In the genomic region with DNA sequence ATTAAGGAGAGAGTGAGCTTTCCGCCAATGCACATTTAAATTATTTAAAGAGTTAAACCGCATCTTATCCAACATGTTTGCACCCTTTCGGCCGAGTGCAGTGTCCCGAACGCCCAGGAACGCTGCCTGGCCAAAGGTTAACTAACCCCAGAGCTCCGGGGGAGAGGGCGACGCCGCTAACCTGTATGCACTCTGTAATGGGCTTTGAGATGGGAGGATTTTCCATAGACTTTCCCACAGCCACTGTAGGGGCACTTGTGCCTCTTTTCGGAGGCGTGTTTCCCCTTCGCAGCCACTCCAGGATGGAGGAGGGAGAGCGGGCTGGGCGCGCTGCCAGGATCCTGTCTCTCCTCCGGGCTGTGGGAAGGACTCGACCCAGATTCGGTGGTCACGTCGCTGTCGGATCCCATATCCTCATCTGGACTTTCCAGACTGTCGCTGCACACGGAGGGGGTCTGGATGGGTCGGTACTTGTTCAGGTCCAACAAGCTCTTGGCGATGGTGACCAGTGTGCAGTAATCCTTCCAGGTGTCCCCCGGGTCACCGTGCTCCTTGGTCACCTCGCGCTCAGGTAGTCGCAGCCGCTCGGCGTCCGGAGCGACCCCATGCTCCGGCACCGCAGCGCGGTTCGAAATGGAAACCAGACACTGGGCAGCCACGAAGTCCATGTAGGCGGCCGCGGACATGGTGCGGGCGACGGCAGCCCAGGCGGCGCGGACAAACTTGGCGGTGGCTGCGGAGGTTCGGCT, we compare ENCODE assay signal across 8 cellular contexts. TPM values are rescaled to one million over a fixed set of nuclear protein-coding genes. Genes with fewer than 3 reads are reported as not detected.
DNase-seq lines count a peak whose midpoint lies in the region; ATAC-seq and TF ChIP-seq lines count a peak whose summit lies in the region.

No MANE protein-coding gene starts in this region.

- peak overlapping the region; percentile 97 for H3K4me3 Mint-ChIP-seq in T-helper 2 cell treated with Interferon-gamma antibody and Interleukin-4, amounts not matched to agents 5 μg/mL and 100 μg/mL, for 36 hours

- peaks cover 41% of the 10 kb centered on the region for H3K4me1 Mint-ChIP-seq in T-helper 2 cell treated with Interferon-gamma antibody and Interleukin-4, amounts not matched to agents 5 μg/mL and 100 μg/mL, for 36 hours (ENCODE audit: low read depth)

- H3K27me3 Mint-ChIP-seq in T-helper 2 cell treated with Interferon-gamma antibody and Interleukin-4, amounts not matched to agents 5 μg/mL and 100 μg/mL, for 36 hours (ENCODE audit: low read depth): no peaks in the 10 kb centered on the region

- no peaks in the 10 kb centered on the region for H3K36me3 ChIP-seq in body of pancreas (replicated peaks in 1 of 2; ENCODE audit: insufficient read depth in 1 of 2, low read depth in 2 of 2)

- peak overlapping the region; percentile 67 to 74 for H3K4me3 ChIP-seq in body of pancreas

- TF ChIP-seq CTCF in body of pancreas (IDR thresholded peaks at IDR 0.05): no peak

- H3K9me3 ChIP-seq in body of pancreas: no peaks in the 10 kb centered on the region

- intact Hi-C loops in body of pancreas (cut with DNase I) (no loop called here), posterior vena cava (cut with DNase I) (loop anchor here in 1 of 2 donors (10.0 kb wide), 1 partner anchor 192 kb away; no protein-coding TSS in a partner anchor)

- peak overlapping the region; percentile 97 to 100 (median 100) for H3K27ac ChIP-seq in body of pancreas

- H3K36me3 Mint-ChIP-seq in T-helper 2 cell treated with Interferon-gamma antibody and Interleukin-4, amounts not matched to agents 5 μg/mL and 100 μg/mL, for 36 hours (ENCODE audit: low read depth): peaks cover 1% of the 10 kb centered on the region

- H3K9me3 Mint-ChIP-seq in T-helper 2 cell treated with Interferon-gamma antibody and Interleukin-4, amounts not matched to agents 5 μg/mL and 100 μg/mL, for 36 hours: no peaks in the 10 kb centered on the region

- no peak for TF ChIP-seq POLR2A in body of pancreas (IDR thresholded peaks at IDR 0.05)

- peak overlapping the region; percentile 99 for H3K27ac Mint-ChIP-seq in T-helper 2 cell treated with Interferon-gamma antibody and Interleukin-4, amounts not matched to agents 5 μg/mL and 100 μg/mL, for 36 hours

- H3K4me1 ChIP-seq in body of pancreas: peaks cover 53% of the 10 kb centered on the region

- WGBS in body of pancreas, 2 donors: 0% methylated on average over 7 to 53 of the region's 55 CpGs

- ATAC-seq in body of pancreas (peak; percentile 54), HG02870 (IDR thresholded peaks at IDR 0.05; ENCODE audit: unreplicated experiment) (no peak)

- no peaks in the 10 kb centered on the region for H3K27me3 ChIP-seq in body of pancreas

- DNase-seq in ELR (ENCODE audit: low read depth) (peak; percentile 78), HuH-7 (ENCODE audit: low spot score) (peak; percentile 25), body of pancreas (peak; percentile 91 to 93 (median 92)), hepatic stellate cell (ENCODE audit: low spot score) (peak; percentile 83), posterior vena cava (ENCODE audit: low spot score) (peak; percentile 96), putamen (ENCODE audit: low spot score) (no peak)
- DNase-seq in T-helper 2 cell treated with Interferon-gamma antibody and Interleukin-4, amounts not matched to agents 5 μg/mL and 100 μg/mL, for 36 hours (ENCODE audit: low spot score): no peak

RNA-seq across cellular contexts. Expression of a gene that starts 1.6 kb away (rescaled TPM):
- total RNA-seq in body of pancreas: 10 to 100 TPM; 38.1 to 63.6 TPM
- total RNA-seq in posterior vena cava: 100 to 1,000 TPM in 1 of 2 donors, 10 to 100 TPM in 1; 87.1 to 104 TPM

Comparison
In these comparisons a context has a peak if more than half of its experiments do, and no peak if none do; other contexts are left out.
1. DNase-seq: peak in ELR (single experiment), HuH-7 (single experiment), body of pancreas (4 of 4), hepatic stellate cell (single experiment) and posterior vena cava (single experiment); none in T-helper 2 cell treated with Interferon-gamma antibody and Interleukin-4, amounts not matched to agents 5 μg/mL and 100 μg/mL, for 36 hours (single experiment) and putamen (single experiment).